1 cellular context compared by ENCODE assay signal in genomic region chr19:43595605-43595998, GRCh38.
A peak's percentile ranks its signal among the peaks of the same experiment; 100 is the strongest.
TF ChIP-seq lines count a peak whose summit lies in the region.

No MANE protein-coding gene starts in this region.

TF ChIP-seq in HEK293, 187 proteins besides CTCF, POLR2A, EP300 and RAD21 (continued from another document):
- TF ChIP-seq ZNF488 (tag by site-specific recombination; IDR thresholded peaks at IDR 0.05), result no peak
- TF ChIP-seq WT1 (tag by site-specific recombination; IDR thresholded peaks at IDR 0.05), result 0 out of 2 replicates have a peak, but pooled peaks have one; percentile 13
- TF ChIP-seq KLF17 (tag by site-specific recombination; IDR thresholded peaks at IDR 0.05), result peak; percentile 8; the same call in 1 of the 2 replicates
- TF ChIP-seq REPIN1 (tag by site-specific recombination; IDR thresholded peaks at IDR 0.05; ENCODE audit: low read depth), result 0 out of 2 replicates have a peak, but pooled peaks have one; percentile 74
- 0 out of 2 replicates have a peak, but pooled peaks have one; percentile 66 for TF ChIP-seq ZSCAN16 (tag by site-specific recombination; IDR thresholded peaks at IDR 0.05)
- 0 out of 2 replicates have a peak, but pooled peaks have one; percentile 11 for TF ChIP-seq INSM2 (tag by site-specific recombination; IDR thresholded peaks at IDR 0.05)
- no peak for TF ChIP-seq ZNF623 (tag by site-specific recombination; IDR thresholded peaks at IDR 0.05)
- TF ChIP-seq BCL11A (tag by site-specific recombination; IDR thresholded peaks at IDR 0.05; ENCODE audit: low read depth), result no peak
- TF ChIP-seq GFI1B (tag by site-specific recombination; IDR thresholded peaks at IDR 0.05), result peak; percentile 89
- TF ChIP-seq ZNF404 (tag by site-specific recombination; IDR thresholded peaks at IDR 0.05), result no peak
- no peak for TF ChIP-seq ZFP41 (tag by site-specific recombination; IDR thresholded peaks at IDR 0.05; ENCODE audit: borderline replicate concordance)
- no peak for TF ChIP-seq ZNF223 (tag by site-specific recombination; IDR thresholded peaks at IDR 0.05)
- peak; percentile 53; the same call in 1 of the 2 replicates for TF ChIP-seq ZNF645 (tag by site-specific recombination; IDR thresholded peaks at IDR 0.05)
- TF ChIP-seq ZNF521 (tag by site-specific recombination; IDR thresholded peaks at IDR 0.05), result no peak
- 0 out of 2 replicates have a peak, but pooled peaks have one; percentile 16 for TF ChIP-seq KLF1 (tag by site-specific recombination; IDR thresholded peaks at IDR 0.05)
- peak; percentile 68; the same call in 1 of the 2 replicates for TF ChIP-seq ZNF660 (tag by site-specific recombination; IDR thresholded peaks at IDR 0.05)
- peak; percentile 50; the same call in 1 of the 2 replicates for TF ChIP-seq ZNF449 (tag by site-specific recombination; IDR thresholded peaks at IDR 0.05)
- peak; percentile 59; the same call in 1 of the 2 replicates for TF ChIP-seq ZSCAN5A (tag by site-specific recombination; IDR thresholded peaks at IDR 0.05)
- 0 out of 2 replicates have a peak, but pooled peaks have one; percentile 8 for TF ChIP-seq ZFHX2 (tag by site-specific recombination; conservative IDR thresholded peaks at IDR 0.05)
- TF ChIP-seq GLIS2 (tag by site-specific recombination; IDR thresholded peaks at IDR 0.05), result no peak
- peak; percentile 20; the same call in 1 of the 2 replicates for TF ChIP-seq REST (tag by site-specific recombination; IDR thresholded peaks at IDR 0.05)
- no peak for TF ChIP-seq ZNF571 (tag by site-specific recombination; IDR thresholded peaks at IDR 0.05)
- TF ChIP-seq ZFP37 (tag by site-specific recombination; IDR thresholded peaks at IDR 0.05), result peak; percentile 87
- no peak for TF ChIP-seq ZNF670 (tag by site-specific recombination; IDR thresholded peaks at IDR 0.05; ENCODE audit: low read depth)
- peak; percentile 71 for TF ChIP-seq KLF16 (tag by site-specific recombination; IDR thresholded peaks at IDR 0.05)
- TF ChIP-seq ZNF324 (tag by site-specific recombination; IDR thresholded peaks at IDR 0.05), result peak; percentile 59
- 0 out of 2 replicates have a peak, but pooled peaks have one; percentile 18 for TF ChIP-seq ZNF214 (tag by site-specific recombination; IDR thresholded peaks at IDR 0.05; ENCODE audit: borderline replicate concordance)
- 0 out of 2 replicates have a peak, but pooled peaks have one; percentile 16 for TF ChIP-seq ZSCAN23 (tag by site-specific recombination; IDR thresholded peaks at IDR 0.05)
- TF ChIP-seq ZNF19 (tag by site-specific recombination; IDR thresholded peaks at IDR 0.05; ENCODE audit: low read depth), result no peak
- no peak for TF ChIP-seq ZNF549 (tag by site-specific recombination; IDR thresholded peaks at IDR 0.05)
- TF ChIP-seq RBAK (tag by site-specific recombination; IDR thresholded peaks at IDR 0.05), result peak; percentile 26; the same call in 1 of the 2 replicates
- no peak for TF ChIP-seq ZBTB21 (tag by site-specific recombination; IDR thresholded peaks at IDR 0.05)
- TF ChIP-seq ZNF501 (tag by site-specific recombination; IDR thresholded peaks at IDR 0.05), result 0 out of 2 replicates have a peak, but pooled peaks have one; percentile 33
- TF ChIP-seq BCL6B (tag by site-specific recombination; IDR thresholded peaks at IDR 0.05), result no peak
- TF ChIP-seq ZNF2 (tag by site-specific recombination; IDR thresholded peaks at IDR 0.05), result peak; percentile 77
- TF ChIP-seq ZNF391 (tag by site-specific recombination; IDR thresholded peaks at IDR 0.05; ENCODE audit: borderline replicate concordance, low read depth), result no peak
- TF ChIP-seq ZNF600 (tag by site-specific recombination; IDR thresholded peaks at IDR 0.05), result peak; percentile 76
- TF ChIP-seq ZBTB44 (tag by site-specific recombination; IDR thresholded peaks at IDR 0.05), result peak; percentile 67; the same call in 1 of the 2 replicates
- TF ChIP-seq ZNF792 (tag by site-specific recombination; IDR thresholded peaks at IDR 0.05), result peak; percentile 37; the same call in 1 of the 2 replicates
- TF ChIP-seq ZNF121 (tag by site-specific recombination; IDR thresholded peaks at IDR 0.05), result peak; percentile 67
- TF ChIP-seq ZNF560 (tag by site-specific recombination; IDR thresholded peaks at IDR 0.05; ENCODE audit: borderline replicate concordance), result no peak
- TF ChIP-seq ZSCAN4 (tag by site-specific recombination; IDR thresholded peaks at IDR 0.05), result peak; percentile 31; the same call in 1 of the 2 replicates
- peak; percentile 85 for TF ChIP-seq ZFP3 (tag by site-specific recombination; IDR thresholded peaks at IDR 0.05; ENCODE audit: low read depth)
- TF ChIP-seq ZNF10 (tag by site-specific recombination; IDR thresholded peaks at IDR 0.05), result peak; percentile 69; the same call in 1 of the 2 replicates
- 0 out of 2 replicates have a peak, but pooled peaks have one; percentile 34 for TF ChIP-seq ZNF843 (tag by site-specific recombination; IDR thresholded peaks at IDR 0.05)
- peak; percentile 59; the same call in 1 of the 2 replicates for TF ChIP-seq SCRT2 (tag by site-specific recombination; IDR thresholded peaks at IDR 0.05)
- TF ChIP-seq ZBTB7A (tag by site-specific recombination; IDR thresholded peaks at IDR 0.05; ENCODE audit: low read depth), result peak; percentile 57; the same call in 1 of the 2 replicates
- peak; percentile 63 for TF ChIP-seq ZNF341 (tag by site-specific recombination; IDR thresholded peaks at IDR 0.05; ENCODE audit: low read depth)
- TF ChIP-seq ZIC2 (tag by site-specific recombination; IDR thresholded peaks at IDR 0.05), result 0 out of 2 replicates have a peak, but pooled peaks have one; percentile 55
- TF ChIP-seq ZNF561 (tag by site-specific recombination; IDR thresholded peaks at IDR 0.05; ENCODE audit: borderline replicate concordance), result peak; percentile 11; the same call in 1 of the 2 replicates
